In the genomic region with DNA sequence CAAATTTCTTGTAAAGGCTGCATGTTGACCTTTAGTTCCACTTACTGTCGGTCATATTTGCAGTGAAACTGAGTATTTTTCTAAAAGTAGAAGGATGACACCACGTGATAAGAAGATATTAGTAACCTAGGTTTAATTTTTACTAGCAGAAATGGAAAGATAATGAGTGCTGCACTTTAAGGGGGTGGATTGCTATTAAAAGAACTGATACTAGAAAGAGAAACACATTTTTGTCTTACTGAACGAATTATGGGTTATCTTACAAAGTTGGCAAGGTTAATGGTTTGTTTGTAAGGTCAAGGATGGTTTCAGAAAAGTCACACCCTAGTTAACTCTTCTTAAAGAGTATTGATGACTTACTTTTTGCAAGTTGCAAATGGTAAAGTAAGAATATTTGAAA, we compare ENCODE assay signal across 8 cellular contexts. TPM values are rescaled to one million over a fixed set of nuclear protein-coding genes. Genes with fewer than 3 reads are reported as not detected.
DNase-seq lines count a peak whose midpoint lies in the region; ATAC-seq and TF ChIP-seq lines count a peak whose summit lies in the region.

No MANE protein-coding gene starts in this region.

- H3K4me3 ChIP-seq in A673 (ENCODE audit: low read depth, low read length, poor library complexity, severe bottlenecking) (peak overlapping the region; percentile 88), gastroesophageal sphincter (no peak overlapping the region), thyroid gland (replicated peaks in 1 of 3) (no peak overlapping the region)

- TF ChIP-seq CTCF in A673 (conservative IDR thresholded peaks at IDR 0.05; ENCODE audit: low read depth, low read length) (no peak), VCaP (conservative IDR thresholded peaks at IDR 0.05) (no peak), gastroesophageal sphincter (IDR thresholded peaks at IDR 0.05) (no peak), thyroid gland (IDR thresholded peaks at IDR 0.05) (no peak)

- TF ChIP-seq POLR2A in gastroesophageal sphincter (IDR thresholded peaks at IDR 0.05): no peak
- TF ChIP-seq POLR2A in thyroid gland (IDR thresholded peaks at IDR 0.05): no peak

- CTCF ChIA-PET in A673 (lab: Charles Lee): no interaction called here

- POLR2A ChIA-PET in A673 (lab: Charles Lee; ENCODE audit: low non-redundant PET): no interaction called here

- no peaks in the 10 kb centered on the region for H3K36me3 ChIP-seq in A673 (ENCODE audit: insufficient read depth, low read length, poor library complexity, severe bottlenecking)
- H3K36me3 ChIP-seq in gastroesophageal sphincter: no peaks in the 10 kb centered on the region
- H3K36me3 ChIP-seq in thyroid gland: no peaks in the 10 kb centered on the region

- ATAC-seq in GM18520 (IDR thresholded peaks at IDR 0.05; ENCODE audit: unreplicated experiment) (peak; percentile 35), HG02852 (IDR thresholded peaks at IDR 0.05; ENCODE audit: unreplicated experiment) (peak; percentile 26), gastroesophageal sphincter (no peak)

- WGBS in gastroesophageal sphincter (ENCODE audit: low coverage in 1 of 2), 2 donors: 10 to 36% methylated on average over 3 of the region's 3 CpGs
- 33 to 39% methylated on average over 3 of the region's 3 CpGs for WGBS in thyroid gland, 2 donors

- intact Hi-C loops in A673 (cut with micrococcal nuclease; ENCODE audit: unreplicated experiment) (no loop called here), thyroid gland (cut with DNase I) (no loop called here)

- no peak for TF ChIP-seq EP300 in gastroesophageal sphincter (IDR thresholded peaks at IDR 0.05)

- H3K27me3 ChIP-seq in A673 (replicated peaks; ENCODE audit: insufficient read depth, low read depth, low read length, poor library complexity) (no peaks in the 10 kb centered on the region), gastroesophageal sphincter (no peaks in the 10 kb centered on the region), thyroid gland (no peaks in the 10 kb centered on the region)

- TSS peak; percentile 49 for BruUV-seq in A673 (replicated peaks; lab: Mats Ljungman, UMichigan)

- H3K9me3 ChIP-seq in A673 (ENCODE audit: low read depth, low read length, poor library complexity, severe bottlenecking) (no peaks in the 10 kb centered on the region), gastroesophageal sphincter (no peaks in the 10 kb centered on the region), thyroid gland (no peaks in the 10 kb centered on the region)

- H3K4me1 ChIP-seq in A673 (ENCODE audit: insufficient read depth, low read length, poor library complexity, severe bottlenecking): peaks cover 29% of the 10 kb centered on the region
- H3K4me1 ChIP-seq in gastroesophageal sphincter: peaks cover 0 to 35% (median 0%) of the 10 kb centered on the region in 3 donors
- peaks cover 21 to 32% of the 10 kb centered on the region in 2 donors for H3K4me1 ChIP-seq in thyroid gland

- H3K27ac ChIP-seq in A673 (ENCODE audit: low read depth, low read length, poor library complexity, severe bottlenecking) (no peak overlapping the region), VCaP (peak overlapping the region; percentile 98), gastroesophageal sphincter (no peak overlapping the region), thyroid gland (no peak overlapping the region)

- no peak for DNase-seq in A673 (ENCODE audit: low spot score)
- no peak for DNase-seq in islet precursor cell
- no peak for DNase-seq in amniotic stem cell (lab: John Stamatoyannopoulos, UW)
- no peak for DNase-seq in thyroid gland

RNA-seq across cellular contexts. Expression of gene MACIR, which starts 2.4 kb away (rescaled TPM):
- 22.3 and 23.4 TPM in 2 replicates for total RNA-seq in A673 (2021)
- total RNA-seq in gastroesophageal sphincter: 10 to 100 TPM in 2 of 4 donors, 1 to 10 TPM in 2; 3.9 to 12.2 (median 8.0) TPM
- 10 to 100 TPM in 3 of 4 donors, 1 to 10 TPM in 1; 9.5 to 17.2 (median 14.9) TPM for total RNA-seq in thyroid gland
